In the genomic region with DNA sequence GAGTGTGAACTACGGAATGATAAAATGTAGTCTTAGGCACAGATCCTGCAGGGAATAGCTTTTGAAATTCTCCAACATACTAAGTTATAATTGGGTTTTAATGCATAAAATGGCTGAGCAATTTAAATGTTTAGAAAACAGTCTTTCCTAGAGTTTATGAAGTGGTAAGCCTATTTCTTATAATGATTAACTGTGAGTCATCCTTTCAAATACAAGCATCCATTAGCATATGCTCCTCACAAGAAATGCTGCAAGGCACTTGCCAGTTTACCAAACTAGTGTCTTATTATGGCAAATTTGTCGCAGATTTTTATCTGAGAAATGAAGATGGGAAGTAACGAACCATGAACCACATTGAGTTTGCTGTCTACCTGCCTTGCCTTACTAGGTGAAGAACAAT, we compare ENCODE assay signal across 33 cellular contexts.
"Had no signal": no experiment of that assay in that cellular context is flagged by ENCODE, and none has a peak within 500 bp of the region (broad histone marks: within the 10 kb centered on the region; RNA-seq: fewer than 3 reads in every experiment).

No MANE protein-coding gene starts in this region.

- H3K4me2 ChIP-seq: neural progenitor cell had no signal

- H3K27ac ChIP-seq: brain microvascular endothelial cell, esophagus muscularis mucosa, gastroesophageal sphincter, left lung, lower lobe of right lung, neural progenitor cell, parathyroid adenoma, psoas muscle, stomach, thyroid gland, upper lobe of right lung, WERI-Rb-1 had no signal

- H3K4me3 Mint-ChIP-seq: activated T-cell treated with anti-CD3 and anti-CD28 coated beads, Interleukin-2, amount 50 U/mL, for 24 hours; activated T-helper 17 cell treated with anti-CD3 and anti-CD28 coated beads, Interleukin-2, amount 50 U/mL, for 72 hours; naive thymus-derived CD8-positive, alpha-beta T cell; neural progenitor cell; stimulated activated naive B cell treated with anti-CD40 and anti-IgM and Interleukin-4, amounts not matched to agents 10 μg/mL and 1 μg/mL and 100 μg/mL, for 72 hours had no signal

- H3K9ac ChIP-seq: neural progenitor cell, parathyroid adenoma had no signal

- H3K36me3 Mint-ChIP-seq: naive thymus-derived CD8-positive, alpha-beta T cell; neural progenitor cell; stimulated activated naive B cell treated with anti-CD40 and anti-IgM and Interleukin-4, amounts not matched to agents 10 μg/mL and 1 μg/mL and 100 μg/mL, for 72 hours had no signal

- H3K4me3 ChIP-seq: esophagus muscularis mucosa, gastroesophageal sphincter, left lung, lower lobe of right lung, neural progenitor cell, psoas muscle, stomach, thyroid gland, upper lobe of right lung had no signal

- H3K4me1 Mint-ChIP-seq: activated T-helper 17 cell treated with anti-CD3 and anti-CD28 coated beads, Interleukin-2, amount 50 U/mL, for 72 hours; naive thymus-derived CD8-positive, alpha-beta T cell; stimulated activated naive B cell treated with anti-CD40 and anti-IgM and Interleukin-4, amounts not matched to agents 10 μg/mL and 1 μg/mL and 100 μg/mL, for 72 hours had no signal

- H3K27ac Mint-ChIP-seq: activated T-cell treated with anti-CD3 and anti-CD28 coated beads, Interleukin-2, amount 50 U/mL, for 24 hours; activated T-helper 17 cell treated with anti-CD3 and anti-CD28 coated beads, Interleukin-2, amount 50 U/mL, for 72 hours; naive thymus-derived CD8-positive, alpha-beta T cell; neural progenitor cell; stimulated activated naive B cell treated with anti-CD40 and anti-IgM and Interleukin-4, amounts not matched to agents 10 μg/mL and 1 μg/mL and 100 μg/mL, for 72 hours had no signal

- ATAC-seq: activated CD4-positive, CD25-positive, alpha-beta regulatory T cell treated with anti-CD3 and anti-CD28 coated beads, Interleukin-2, amount 50 U/mL, for 24 hours; activated T-helper 17 cell treated with anti-CD3 and anti-CD28 coated beads, Interleukin-2, amount 50 U/mL, for 72 hours; gastroesophageal sphincter; left lung; lower lobe of right lung; naive thymus-derived CD8-positive, alpha-beta T cell; psoas muscle; right cardiac atrium; stimulated activated naive B cell treated with anti-CD40 and anti-IgM and Interleukin-4, amounts not matched to agents 10 μg/mL and 1 μg/mL and 100 μg/mL, for 72 hours; upper lobe of right lung had no signal

- FAIRE-seq: astrocyte, endothelial cell of umbilical vein, TTC549 had no signal

- H3K9me3 Mint-ChIP-seq: neural progenitor cell; stimulated activated naive B cell treated with anti-CD40 and anti-IgM and Interleukin-4, amounts not matched to agents 10 μg/mL and 1 μg/mL and 100 μg/mL, for 72 hours had no signal

- H3K4me1 ChIP-seq: gastroesophageal sphincter, left lung, lower lobe of right lung, stomach, upper lobe of right lung had no signal

- H3K79me2 ChIP-seq: parathyroid adenoma had no signal

- H3K27me3 ChIP-seq: brain microvascular endothelial cell, esophagus muscularis mucosa, gastroesophageal sphincter, left lung, neural progenitor cell, stomach, thyroid gland, upper lobe of right lung had no signal

- H3K36me3 ChIP-seq: brain microvascular endothelial cell, esophagus muscularis mucosa, gastroesophageal sphincter, left lung, lower lobe of right lung, neural progenitor cell, stomach, thyroid gland, upper lobe of right lung, WERI-Rb-1 had no signal

- H3K9me3 ChIP-seq: esophagus muscularis mucosa, gastroesophageal sphincter, left lung, lower lobe of right lung, psoas muscle, stomach, thyroid gland, upper lobe of right lung had no signal

- H2AFZ ChIP-seq: neural progenitor cell, parathyroid adenoma had no signal

- H3K27me3 Mint-ChIP-seq: activated T-cell treated with anti-CD3 and anti-CD28 coated beads, Interleukin-2, amount 50 U/mL, for 24 hours; activated T-helper 17 cell treated with anti-CD3 and anti-CD28 coated beads, Interleukin-2, amount 50 U/mL, for 72 hours; naive thymus-derived CD8-positive, alpha-beta T cell; stimulated activated naive B cell treated with anti-CD40 and anti-IgM and Interleukin-4, amounts not matched to agents 10 μg/mL and 1 μg/mL and 100 μg/mL, for 72 hours had no signal

- DNase-seq: activated CD4-positive, alpha-beta T cell treated with anti-CD3 and anti-CD28 coated beads for 48 hours; activated CD4-positive, alpha-beta T cell treated with anti-CD3 and anti-CD28 coated beads, Interleukin-2, amount 50 U/mL, for 48 hours; activated CD8-positive, alpha-beta memory T cell treated with anti-CD3 and anti-CD28 coated beads, Interleukin-2, amount 50 U/mL, for 4 hours; activated gamma-delta T cell treated with Interleukin-2 at 50 U/mL for 16 hours; activated naive CD4-positive, alpha-beta T cell treated with anti-CD3 and anti-CD28 coated beads, Interleukin-2, amount 50 U/mL, for 16 hours; activated T-cell treated with anti-CD3 and anti-CD28 coated beads, Interleukin-2, amount 50 U/mL, for 24 hours; amniotic stem cell; brain microvascular endothelial cell; caudate nucleus; head of caudate nucleus; left lung; lower lobe of right lung; mesenchymal stem cell; naive thymus-derived CD8-positive, alpha-beta T cell; occipital lobe; psoas muscle; right cardiac atrium; stimulated activated CD4-positive, alpha-beta T cell treated with anti-CD3 and anti-CD28 coated beads, Interleukin-15, amount 100 ng/mL, for 24 hours; stimulated activated CD4-positive, alpha-beta T cell treated with anti-CD3 and anti-CD28 coated beads, Interleukin-2, amount 100 ng/mL, for 24 hours; stimulated activated naive B cell treated with anti-CD40 and anti-IgM and Interleukin-4, amounts not matched to agents 10 μg/mL and 1 μg/mL and 100 μg/mL, for 72 hours; stomach; thyroid gland; upper lobe of right lung; WERI-Rb-1 had no signal
